1 cellular context compared by ENCODE assay signal in genomic region chrX:39853417-39853816, GRCh38.
TF ChIP-seq lines count a peak whose summit lies in the region.

No MANE protein-coding gene starts in this region.

TF ChIP-seq in K562, 482 proteins besides CTCF, POLR2A, EP300 and RAD21 (continued from another document):
- TF ChIP-seq ZNF512 (tag; IDR thresholded peaks at IDR 0.05) (peak; percentile 79), ZNF445 (CRISPR knock-in tag; IDR thresholded peaks at IDR 0.05; ENCODE audit: low read depth) (no peak), MTA1 (IDR thresholded peaks at IDR 0.05; ENCODE audit: borderline replicate concordance) (0 out of 2 replicates have a peak, but pooled peaks have one; percentile 29), ARID1B (IDR thresholded peaks at IDR 0.05) (0 out of 2 replicates have a peak, but pooled peaks have one; percentile 8), PTRF (tag; IDR thresholded peaks at IDR 0.05) (no peak)
